In genomic region chr11:31369348-31370329, GRCh38 we compare ENCODE assay signal across 8 cellular contexts. TPM values are rescaled to one million over a fixed set of nuclear protein-coding genes. Genes with fewer than 3 reads are reported as not detected.
DNase-seq lines count a peak whose midpoint lies in the region; ATAC-seq and TF ChIP-seq lines count a peak whose summit lies in the region.

Gene DCDC1 (minus strand): TSS chr11:31369739. CDS start chr11:31328280, 41,459 bp downstream.
Gene DNAJC24 (plus strand): TSS chr11:31369860. CDS start chr11:31370749, 889 bp downstream.

- ATAC-seq in GM23338, result peak; percentile 99
- peak; percentile 99 for ATAC-seq in naive thymus-derived CD4-positive, alpha-beta T cell
- peak; percentile 99 for ATAC-seq in stimulated activated memory B cell treated with anti-CD40 and anti-IgM and Interleukin-4, amounts not matched to agents 10 μg/mL and 1 μg/mL and 100 μg/mL, for 72 hours

- peak within 1 kb of the TSS; percentile 89 for H3K27ac ChIP-seq in GM23338 (ENCODE audit: low read depth)
- peak within 1 kb of the TSS; percentile 81 for H3K27ac ChIP-seq in naive thymus-derived CD4-positive, alpha-beta T cell (ENCODE audit: low read depth, low read length)

- H4K20me1 ChIP-seq in GM23338 (replicated peaks; ENCODE audit: insufficient read depth), result no peaks in the 10 kb centered on the region; the same call in 1 of the 2 replicates

- H3K4me3 ChIP-seq in GM23338, result peak within 1 kb of the TSS; percentile 75
- H3K4me3 ChIP-seq in fibroblast of mammary gland (ENCODE audit: control insufficient read depth, low read depth, low read length), result peak within 1 kb of the TSS; percentile 82
- H3K4me3 ChIP-seq in naive thymus-derived CD4-positive, alpha-beta T cell (ENCODE audit: low read length), result peak within 1 kb of the TSS; percentile 96

- H3F3A ChIP-seq in GM23338 (replicated peaks; ENCODE audit: low read depth), result no peaks in the 10 kb centered on the region

- peaks cover 5% of the 10 kb centered on the region; the same call in 1 of the 2 replicates for H3K4me1 ChIP-seq in GM23338 (ENCODE audit: insufficient read depth)
- peaks cover 21 to 31% of the 10 kb centered on the region in 2 donors for H3K4me1 ChIP-seq in naive thymus-derived CD4-positive, alpha-beta T cell (ENCODE audit: control insufficient read depth in 2 of 2, insufficient read depth in 2 of 2, low read length in 2 of 2)

- POLR2A ChIA-PET in naive thymus-derived CD4-positive, alpha-beta T cell (lab: Charles Lee), result interaction anchor here (1.1 to 2.3 kb wide), 6 partner anchors 10 to 1214 kb away, joined by 3 to 6 read pairs (median 4); partner anchors contain the start of genes EIF3M, ELP4 and IMMP1L

- no peaks in the 10 kb centered on the region for H3K9me3 ChIP-seq in naive thymus-derived CD4-positive, alpha-beta T cell (ENCODE audit: control insufficient read depth in 2 of 3, low read length in 3 of 3)

- peaks cover 41% of the 10 kb centered on the region for H3K79me2 ChIP-seq in GM23338 (replicated peaks; ENCODE audit: insufficient read depth)

- DNase-seq in Daoy (ENCODE audit: low read depth) (peak; percentile 95), GM23338 (ENCODE audit: low spot score) (peak; percentile 98), Kasumi-1 (lab: John Stamatoyannopoulos, UW) (peak; percentile 94 to 95), RKO (ENCODE audit: low spot score) (peak; percentile 94), fibroblast of mammary gland (ENCODE audit: low read depth) (peak; percentile 90)
- DNase-seq in activated T-helper 1 cell treated with anti-CD3 and anti-CD28 coated beads, Interleukin-2, amount 50 U/mL, for 16 hours (ENCODE audit: low read depth in 1 of 2, low spot score in 1 of 2), result peak; percentile 87 to 90
- peak; percentile 84 to 90 (median 89) for DNase-seq in naive thymus-derived CD4-positive, alpha-beta T cell

- H3K4me3 Mint-ChIP-seq in GM23338, result peak within 1 kb of the TSS; percentile 86
- peak within 1 kb of the TSS; percentile 93 to 100 (median 98) for H3K4me3 Mint-ChIP-seq in naive thymus-derived CD4-positive, alpha-beta T cell
- peak within 1 kb of the TSS; percentile 96 for H3K4me3 Mint-ChIP-seq in stimulated activated memory B cell treated with anti-CD40 and anti-IgM and Interleukin-4, amounts not matched to agents 10 μg/mL and 1 μg/mL and 100 μg/mL, for 72 hours

- H3K36me3 ChIP-seq in GM23338 (ENCODE audit: insufficient read depth), result no peaks in the 10 kb centered on the region
- no peaks in the 10 kb centered on the region for H3K36me3 ChIP-seq in naive thymus-derived CD4-positive, alpha-beta T cell (ENCODE audit: control insufficient read depth in 2 of 3, insufficient read depth in 3 of 3, low read length in 3 of 3)

- peak within 1 kb of the TSS; percentile 93 for H3K27ac Mint-ChIP-seq in GM23338
- peak within 1 kb of the TSS; percentile 90 to 97 (median 95) for H3K27ac Mint-ChIP-seq in naive thymus-derived CD4-positive, alpha-beta T cell
- H3K27ac Mint-ChIP-seq in stimulated activated memory B cell treated with anti-CD40 and anti-IgM and Interleukin-4, amounts not matched to agents 10 μg/mL and 1 μg/mL and 100 μg/mL, for 72 hours, result peak within 1 kb of the TSS; percentile 87

- peak within 1 kb of the TSS; percentile 88 for H3K4me2 ChIP-seq in GM23338

- TF ChIP-seq CTCF in GM23338 (conservative IDR thresholded peaks at IDR 0.05; ENCODE audit: low read depth in 2 of 2), result no peak
- no peak for TF ChIP-seq CTCF in fibroblast of mammary gland (conservative IDR thresholded peaks at IDR 0.05; ENCODE audit: control insufficient read depth, insufficient read depth, low read depth, low read length)

- peaks cover 5% of the 10 kb centered on the region for H3K4me1 Mint-ChIP-seq in GM23338
- peaks cover 28 to 82% (median 66%) of the 10 kb centered on the region in 7 donors for H3K4me1 Mint-ChIP-seq in naive thymus-derived CD4-positive, alpha-beta T cell
- H3K4me1 Mint-ChIP-seq in stimulated activated memory B cell treated with anti-CD40 and anti-IgM and Interleukin-4, amounts not matched to agents 10 μg/mL and 1 μg/mL and 100 μg/mL, for 72 hours, result peaks cover 36% of the 10 kb centered on the region

- H3K27me3 ChIP-seq in GM23338 (ENCODE audit: insufficient read depth), result no peaks in the 10 kb centered on the region
- H3K27me3 ChIP-seq in naive thymus-derived CD4-positive, alpha-beta T cell (ENCODE audit: control insufficient read depth in 2 of 2, insufficient read depth in 2 of 2, low read length in 2 of 2), result no peaks in the 10 kb centered on the region

- H2AFZ ChIP-seq in GM23338, result peak within 1 kb of the TSS; percentile 97

- H3K36me3 Mint-ChIP-seq in GM23338 (ENCODE audit: low read depth), result no peaks in the 10 kb centered on the region
- H3K36me3 Mint-ChIP-seq in naive thymus-derived CD4-positive, alpha-beta T cell, result peaks cover 0 to 6% (median 0%) of the 10 kb centered on the region in 5 donors
- H3K36me3 Mint-ChIP-seq in stimulated activated memory B cell treated with anti-CD40 and anti-IgM and Interleukin-4, amounts not matched to agents 10 μg/mL and 1 μg/mL and 100 μg/mL, for 72 hours, result peaks cover 4% of the 10 kb centered on the region

- CTCF ChIA-PET in naive thymus-derived CD4-positive, alpha-beta T cell (lab: Charles Lee), result interaction anchor here (1.0 to 1.4 kb wide), 2 partner anchors 10 to 29 kb away, joined by 3 read pairs; no protein-coding TSS in a partner anchor

- no peaks in the 10 kb centered on the region for H3K9me2 ChIP-seq in GM23338 (ENCODE audit: insufficient read depth)

- peaks cover 6% of the 10 kb centered on the region for H3K27me3 Mint-ChIP-seq in GM23338 (ENCODE audit: insufficient read depth, low read depth, poor library complexity)
- H3K27me3 Mint-ChIP-seq in naive thymus-derived CD4-positive, alpha-beta T cell, result peaks cover 0 to 18% (median 0%) of the 10 kb centered on the region in 5 donors
- peaks cover 11% of the 10 kb centered on the region for H3K27me3 Mint-ChIP-seq in stimulated activated memory B cell treated with anti-CD40 and anti-IgM and Interleukin-4, amounts not matched to agents 10 μg/mL and 1 μg/mL and 100 μg/mL, for 72 hours

- no peaks in the 10 kb centered on the region for H3K9me3 Mint-ChIP-seq in GM23338
- H3K9me3 Mint-ChIP-seq in naive thymus-derived CD4-positive, alpha-beta T cell, result peaks cover 0 to 2% (median 0%) of the 10 kb centered on the region in 11 donors
- H3K9me3 Mint-ChIP-seq in stimulated activated memory B cell treated with anti-CD40 and anti-IgM and Interleukin-4, amounts not matched to agents 10 μg/mL and 1 μg/mL and 100 μg/mL, for 72 hours, result no peaks in the 10 kb centered on the region

- intact Hi-C loops in naive thymus-derived CD4-positive, alpha-beta T cell (cut with micrococcal nuclease), result loop anchor here (1.0 to 10.0 kb wide), 12 partner anchors 27 to 1888 kb away; partner anchors contain the start of genes ARL14EP (in 2 of the 2), EIF3M (in 2 of the 2), ELP4 (in 2 of the 2) and HIPK3 (in 2 of the 2)

TF ChIP-seq in GM23338, 12 proteins besides CTCF, POLR2A, EP300 and RAD21 (continues in another document):
- TF ChIP-seq STAT1 (IDR thresholded peaks at IDR 0.05; ENCODE audit: unreplicated experiment), result no peak
- peak; percentile 85 for TF ChIP-seq POLR2AphosphoS5 (IDR thresholded peaks at IDR 0.05; ENCODE audit: low read depth)
- TF ChIP-seq ZNF114 (CRISPR knock-in tag; IDR thresholded peaks at IDR 0.05), result no peak
- no peak for TF ChIP-seq EZH2phosphoT487 (IDR thresholded peaks at IDR 0.05; ENCODE audit: unreplicated experiment)
- TF ChIP-seq CREB1 (CRISPR knock-in tag; IDR thresholded peaks at IDR 0.05; ENCODE audit: low read depth), result peak; percentile 76
- TF ChIP-seq JUNB (IDR thresholded peaks at IDR 0.05; ENCODE audit: unreplicated experiment), result no peak
- TF ChIP-seq, protein P1, sequence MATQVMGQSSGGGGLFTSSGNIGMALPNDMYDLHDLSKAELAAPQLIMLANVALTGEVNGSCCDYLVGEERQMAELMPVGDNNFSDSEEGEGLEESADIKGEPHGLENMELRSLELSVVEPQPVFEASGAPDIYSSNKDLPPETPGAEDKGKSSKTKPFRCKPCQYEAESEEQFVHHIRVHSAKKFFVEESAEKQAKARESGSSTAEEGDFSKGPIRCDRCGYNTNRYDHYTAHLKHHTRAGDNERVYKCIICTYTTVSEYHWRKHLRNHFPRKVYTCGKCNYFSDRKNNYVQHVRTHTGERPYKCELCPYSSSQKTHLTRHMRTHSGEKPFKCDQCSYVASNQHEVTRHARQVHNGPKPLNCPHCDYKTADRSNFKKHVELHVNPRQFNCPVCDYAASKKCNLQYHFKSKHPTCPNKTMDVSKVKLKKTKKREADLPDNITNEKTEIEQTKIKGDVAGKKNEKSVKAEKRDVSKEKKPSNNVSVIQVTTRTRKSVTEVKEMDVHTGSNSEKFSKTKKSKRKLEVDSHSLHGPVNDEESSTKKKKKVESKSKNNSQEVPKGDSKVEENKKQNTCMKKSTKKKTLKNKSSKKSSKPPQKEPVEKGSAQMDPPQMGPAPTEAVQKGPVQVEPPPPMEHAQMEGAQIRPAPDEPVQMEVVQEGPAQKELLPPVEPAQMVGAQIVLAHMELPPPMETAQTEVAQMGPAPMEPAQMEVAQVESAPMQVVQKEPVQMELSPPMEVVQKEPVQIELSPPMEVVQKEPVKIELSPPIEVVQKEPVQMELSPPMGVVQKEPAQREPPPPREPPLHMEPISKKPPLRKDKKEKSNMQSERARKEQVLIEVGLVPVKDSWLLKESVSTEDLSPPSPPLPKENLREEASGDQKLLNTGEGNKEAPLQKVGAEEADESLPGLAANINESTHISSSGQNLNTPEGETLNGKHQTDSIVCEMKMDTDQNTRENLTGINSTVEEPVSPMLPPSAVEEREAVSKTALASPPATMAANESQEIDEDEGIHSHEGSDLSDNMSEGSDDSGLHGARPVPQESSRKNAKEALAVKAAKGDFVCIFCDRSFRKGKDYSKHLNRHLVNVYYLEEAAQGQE (IDR thresholded peaks at IDR 0.05; ENCODE audit: unreplicated experiment), result no peak
- TF ChIP-seq ZNF331 (CRISPR knock-in tag; IDR thresholded peaks at IDR 0.05; ENCODE audit: low read depth), result no peak

RNA-seq across cellular contexts. Expression of gene DCDC1, which starts in this region (rescaled TPM):
- 0.23 and 1.0 TPM in 2 replicates for total RNA-seq in Daoy (2014; rRNA removed; shearing (Covaris generic))
- 0.27 and 0.56 TPM in 2 replicates for total RNA-seq in GM23338 (2014; rRNA removed; shearing (Covaris generic))
- 0.21 and 0.58 TPM in 2 replicates for polyA plus RNA-seq in GM23338 (2016; fragmentation: Nextera tagmentation; extraction: Ambion mirVana)
- total RNA-seq in naive thymus-derived CD4-positive, alpha-beta T cell, result under 1 TPM in 4 of 5 experiments, not detected in 1; 0.13 to 0.81 (median 0.26) TPM
- not detected for polyA plus RNA-seq in naive thymus-derived CD4-positive, alpha-beta T cell

RNA-seq across cellular contexts. Expression of gene DNAJC24, which starts in this region (rescaled TPM):
- 13.7 and 19.1 TPM in 2 replicates for total RNA-seq in Daoy (2014; rRNA removed; shearing (Covaris generic))
- total RNA-seq in GM23338 (2014; rRNA removed; shearing (Covaris generic)), result 21.3 and 21.5 TPM in 2 replicates
- polyA plus RNA-seq in GM23338 (2016; fragmentation: Nextera tagmentation; extraction: Ambion mirVana), result 20.3 and 24.9 TPM in 2 replicates
- total RNA-seq in naive thymus-derived CD4-positive, alpha-beta T cell, result 10 to 100 TPM; 12.2 to 26.3 (median 18.6) TPM
- polyA plus RNA-seq in naive thymus-derived CD4-positive, alpha-beta T cell, result 10 to 100 TPM in 1 of 2 donors, 1 to 10 TPM in 1; 9.8 to 14.6 TPM

Comparison
In these comparisons a context has a peak if more than half of its experiments do, and no peak if none do; other contexts are left out.
1. Peak in every context shown above with its lines: DNase-seq, ATAC-seq, H3K4me3 ChIP-seq and H3K27ac ChIP-seq.